Comparison of ENCODE assay signal across 11 cellular contexts in the genomic region with DNA sequence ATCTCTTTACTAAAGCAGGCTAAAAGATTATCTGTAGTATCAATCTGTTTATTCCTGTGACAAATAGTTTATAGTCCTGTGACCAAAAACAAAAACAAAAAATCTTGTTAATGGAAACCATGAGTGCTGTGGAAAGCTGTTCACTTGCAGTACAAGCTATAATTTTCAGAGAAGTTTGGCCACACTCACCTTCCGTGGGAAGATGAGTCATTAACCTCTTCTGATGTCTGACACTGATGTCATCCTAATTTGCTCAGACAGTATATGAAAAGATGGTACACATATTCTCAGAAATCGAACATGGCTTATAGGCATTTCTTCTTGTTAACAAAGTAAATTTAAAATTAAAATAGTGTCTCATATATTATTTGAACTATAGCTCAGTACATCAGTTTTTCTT. TPM values are rescaled to one million over a fixed set of nuclear protein-coding genes. Genes with fewer than 3 reads are reported as not detected.
A peak's percentile ranks its signal among the peaks of the same experiment; 100 is the strongest.
DNase-seq lines count a peak whose midpoint lies in the region; ATAC-seq and TF ChIP-seq lines count a peak whose summit lies in the region.
"Had no signal": no experiment of that assay in that cellular context is flagged by ENCODE, and none has a peak within 500 bp of the region (broad histone marks: within the 10 kb centered on the region; RNA-seq: fewer than 3 reads in every experiment).

No MANE protein-coding gene starts in this region.

- TF ChIP-seq CTCF in mammary epithelial cell (conservative IDR thresholded peaks at IDR 0.05 in 1 of 2, IDR thresholded peaks at IDR 0.05 in 1 of 2; ENCODE audit: extremely low read depth in 1 of 2, insufficient read depth in 1 of 2, low read depth in 1 of 2, low read length in 2 of 2) = no peak

- no TSS peak for BruUV-seq in mammary epithelial cell (replicated peaks; lab: Mats Ljungman, UMichigan)

- peak; percentile 53 for DNase-seq in activated naive CD4-positive, alpha-beta T cell treated with Interleukin-2 at 50 U/mL for 16 hours
- DNase-seq in activated naive CD4-positive, alpha-beta T cell (lab: John Stamatoyannopoulos, UW) = no peak
- peak; percentile 68 for DNase-seq in activated CD4-positive, alpha-beta T cell treated with anti-CD3 and anti-CD28 coated beads, Interleukin-2, amount 10 ng/mL, durations not matched to agents 7 days and 5 days
- DNase-seq in mammary epithelial cell (peak; percentile 61), posterior vena cava (ENCODE audit: low spot score) (no peak), AML-193 (lab: John Stamatoyannopoulos, UW) (no peak)
- DNase-seq in stimulated activated naive CD8-positive, alpha-beta T cell treated with anti-CD3 and anti-CD28 coated beads, Interleukin-15, Interleukin-2, amounts not matched to agents 100 U/mL and 50 U/mL, for 24 hours = peak; percentile 29
- DNase-seq: amniotic stem cell, hippocampal formation, right cardiac atrium had no signal

- POLR2A ChIA-PET in activated CD4-positive, alpha-beta T cell treated with anti-CD3 and anti-CD28 coated beads, Interleukin-2, amount 10 ng/mL, durations not matched to agents 7 days and 5 days (lab: Charles Lee) = no interaction called here

- no peaks in the 10 kb centered on the region for H3K36me3 Mint-ChIP-seq in activated CD4-positive, alpha-beta T cell treated with anti-CD3 and anti-CD28 coated beads, Interleukin-2, amount 10 ng/mL, durations not matched to agents 7 days and 5 days (ENCODE audit: low read depth)

- H3K9ac ChIP-seq in mammary epithelial cell (ENCODE audit: insufficient read depth, low read length) = no peak overlapping the region

- H3K36me3 ChIP-seq in mammary epithelial cell (ENCODE audit: insufficient read depth, low read length) = no peaks in the 10 kb centered on the region

- H3K79me2 ChIP-seq in mammary epithelial cell (ENCODE audit: insufficient read depth, low read length) = no peaks in the 10 kb centered on the region

- peak overlapping the region; percentile 12 for H3K4me2 ChIP-seq in mammary epithelial cell (ENCODE audit: insufficient read depth, low read depth, low read length)

- H4K20me1 ChIP-seq in mammary epithelial cell (ENCODE audit: insufficient read depth, low read length) = no peaks in the 10 kb centered on the region

- no peaks in the 10 kb centered on the region for H3K9me3 ChIP-seq in mammary epithelial cell (replicated peaks; ENCODE audit: insufficient read depth, low read length)

- H3K9me3 Mint-ChIP-seq in activated CD4-positive, alpha-beta T cell treated with anti-CD3 and anti-CD28 coated beads, Interleukin-2, amount 10 ng/mL, durations not matched to agents 7 days and 5 days = no peaks in the 10 kb centered on the region

- H3K4me3 ChIP-seq in mammary epithelial cell (replicated peaks in 1 of 3; ENCODE audit: insufficient read depth in 1 of 3, low read depth in 2 of 3, low read length in 3 of 3) = no peak overlapping the region

- peak overlapping the region; percentile 28 for H3K4me3 Mint-ChIP-seq in activated CD4-positive, alpha-beta T cell treated with anti-CD3 and anti-CD28 coated beads, Interleukin-2, amount 10 ng/mL, durations not matched to agents 7 days and 5 days

- no peak overlapping the region for H2AFZ ChIP-seq in mammary epithelial cell (ENCODE audit: low read depth, low read length)

- CTCF ChIA-PET in activated CD4-positive, alpha-beta T cell treated with anti-CD3 and anti-CD28 coated beads, Interleukin-2, amount 10 ng/mL, durations not matched to agents 7 days and 5 days (lab: Charles Lee) = interaction anchor here (0.6 to 1.7 kb wide), 7 partner anchors 15 to 859 kb away, joined by 3 to 11 read pairs (median 4); partner anchors contain the start of gene ENPP6
- CTCF ChIA-PET in mammary epithelial cell (lab: Charles Lee; ENCODE audit: low non-redundant PET) = no interaction called here

- peak; percentile 96 for ATAC-seq in stimulated activated naive CD8-positive, alpha-beta T cell treated with anti-CD3 and anti-CD28 coated beads, Interleukin-15, Interleukin-2, amounts not matched to agents 100 U/mL and 50 U/mL, for 24 hours
- ATAC-seq in HG03025 (IDR thresholded peaks at IDR 0.05; ENCODE audit: low FRiP score, unreplicated experiment) = no peak
- ATAC-seq: right cardiac atrium had no signal

- H3K4me1 Mint-ChIP-seq in activated CD4-positive, alpha-beta T cell treated with anti-CD3 and anti-CD28 coated beads, Interleukin-2, amount 10 ng/mL, durations not matched to agents 7 days and 5 days = peaks cover 26% of the 10 kb centered on the region

- in situ Hi-C loops in mammary epithelial cell (cut with MboI; ENCODE audit: low sequenced_read_pairs in 2 of 2) = no loop called here

- no peak overlapping the region for H3K27ac ChIP-seq in mammary epithelial cell (ENCODE audit: insufficient read depth, low read depth, low read length)

- peak overlapping the region; percentile 70 for H3K27ac Mint-ChIP-seq in activated CD4-positive, alpha-beta T cell treated with anti-CD3 and anti-CD28 coated beads, Interleukin-2, amount 10 ng/mL, durations not matched to agents 7 days and 5 days

- intact Hi-C loops in mammary epithelial cell (cut with micrococcal nuclease) = no loop called here
- intact Hi-C loops in posterior vena cava (cut with DNase I) = no loop called here

- no peaks in the 10 kb centered on the region for H3K4me1 ChIP-seq in mammary epithelial cell (ENCODE audit: insufficient read depth, low read length)

- H3K27me3 Mint-ChIP-seq in activated CD4-positive, alpha-beta T cell treated with anti-CD3 and anti-CD28 coated beads, Interleukin-2, amount 10 ng/mL, durations not matched to agents 7 days and 5 days = no peaks in the 10 kb centered on the region

- 0% methylated on average over 2 of the region's 2 CpGs for WGBS in mammary epithelial cell (ENCODE audit: low coverage, missing lambda C conversion rate)

- dilution Hi-C loops in mammary epithelial cell (cut with HindIII; ENCODE audit: low sequenced_read_pairs) = no loop called here

- H3K27me3 ChIP-seq in mammary epithelial cell (ENCODE audit: insufficient read depth, low read length) = peaks cover 1% of the 10 kb centered on the region

RNA-seq across cellular contexts. Expression of gene ENPP6, which starts 19.9 kb away (rescaled TPM):
- total RNA-seq in activated CD4-positive, alpha-beta T cell treated with anti-CD3 and anti-CD28 coated beads, Interleukin-2, amount 10 ng/mL, durations not matched to agents 7 days and 5 days = under 1 TPM; 0.47 to 0.75 TPM
- under 1 TPM in 1 of 2 donors, not detected in 1; 0.33 TPM for total RNA-seq in mammary epithelial cell
- 0.01 TPM for polyA plus RNA-seq in mammary epithelial cell
- polyA minus RNA-seq in mammary epithelial cell = not detected
- total RNA-seq in posterior vena cava = under 1 TPM; 0.19 to 0.83 TPM

Comparison
In these comparisons a context has a peak if more than half of its experiments do, and no peak if none do; other contexts are left out.
1. DNase-seq: peak in activated naive CD4-positive, alpha-beta T cell treated with Interleukin-2 at 50 U/mL for 16 hours (single experiment), activated CD4-positive, alpha-beta T cell treated with anti-CD3 and anti-CD28 coated beads, Interleukin-2, amount 10 ng/mL, durations not matched to agents 7 days and 5 days (single experiment), mammary epithelial cell (single experiment) and stimulated activated naive CD8-positive, alpha-beta T cell treated with anti-CD3 and anti-CD28 coated beads, Interleukin-15, Interleukin-2, amounts not matched to agents 100 U/mL and 50 U/mL, for 24 hours (single experiment); none in activated naive CD4-positive, alpha-beta T cell (0 of 4), posterior vena cava (single experiment) and AML-193 (0 of 2).